Comparison of ENCODE assay signal across 3 cellular contexts in the genomic region with DNA sequence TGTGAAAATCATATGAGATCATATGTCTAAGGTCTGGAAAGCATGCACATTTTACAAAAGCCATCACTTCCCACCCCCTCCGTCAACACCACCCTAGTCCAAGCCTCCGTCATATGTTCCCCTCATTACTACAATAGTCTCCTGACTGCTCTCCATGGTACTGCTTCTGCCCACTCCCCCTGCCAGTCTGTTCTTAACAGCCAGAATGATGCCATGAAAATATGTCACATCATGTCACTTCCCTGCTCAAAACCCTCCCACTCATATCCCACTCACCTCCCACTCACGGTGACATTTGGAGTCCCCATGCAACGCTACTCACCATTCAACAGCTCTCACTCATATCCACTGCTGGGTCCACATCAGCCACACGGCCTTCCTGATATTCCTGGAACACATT.
TF ChIP-seq lines count a peak whose summit lies in the region.

No MANE protein-coding gene starts in this region.

TF ChIP-seq in A549, 52 proteins besides CTCF, POLR2A, EP300 and RAD21:
- no peak for TF ChIP-seq KDM1A (IDR thresholded peaks at IDR 0.05; ENCODE audit: low read depth)
- TF ChIP-seq, protein P1, sequence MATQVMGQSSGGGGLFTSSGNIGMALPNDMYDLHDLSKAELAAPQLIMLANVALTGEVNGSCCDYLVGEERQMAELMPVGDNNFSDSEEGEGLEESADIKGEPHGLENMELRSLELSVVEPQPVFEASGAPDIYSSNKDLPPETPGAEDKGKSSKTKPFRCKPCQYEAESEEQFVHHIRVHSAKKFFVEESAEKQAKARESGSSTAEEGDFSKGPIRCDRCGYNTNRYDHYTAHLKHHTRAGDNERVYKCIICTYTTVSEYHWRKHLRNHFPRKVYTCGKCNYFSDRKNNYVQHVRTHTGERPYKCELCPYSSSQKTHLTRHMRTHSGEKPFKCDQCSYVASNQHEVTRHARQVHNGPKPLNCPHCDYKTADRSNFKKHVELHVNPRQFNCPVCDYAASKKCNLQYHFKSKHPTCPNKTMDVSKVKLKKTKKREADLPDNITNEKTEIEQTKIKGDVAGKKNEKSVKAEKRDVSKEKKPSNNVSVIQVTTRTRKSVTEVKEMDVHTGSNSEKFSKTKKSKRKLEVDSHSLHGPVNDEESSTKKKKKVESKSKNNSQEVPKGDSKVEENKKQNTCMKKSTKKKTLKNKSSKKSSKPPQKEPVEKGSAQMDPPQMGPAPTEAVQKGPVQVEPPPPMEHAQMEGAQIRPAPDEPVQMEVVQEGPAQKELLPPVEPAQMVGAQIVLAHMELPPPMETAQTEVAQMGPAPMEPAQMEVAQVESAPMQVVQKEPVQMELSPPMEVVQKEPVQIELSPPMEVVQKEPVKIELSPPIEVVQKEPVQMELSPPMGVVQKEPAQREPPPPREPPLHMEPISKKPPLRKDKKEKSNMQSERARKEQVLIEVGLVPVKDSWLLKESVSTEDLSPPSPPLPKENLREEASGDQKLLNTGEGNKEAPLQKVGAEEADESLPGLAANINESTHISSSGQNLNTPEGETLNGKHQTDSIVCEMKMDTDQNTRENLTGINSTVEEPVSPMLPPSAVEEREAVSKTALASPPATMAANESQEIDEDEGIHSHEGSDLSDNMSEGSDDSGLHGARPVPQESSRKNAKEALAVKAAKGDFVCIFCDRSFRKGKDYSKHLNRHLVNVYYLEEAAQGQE (IDR thresholded peaks at IDR 0.05), result peak; percentile 61

TF ChIP-seq in HCT116, 20 proteins besides CTCF, POLR2A, EP300 and RAD21:
- TF ChIP-seq, protein P1 (IDR thresholded peaks at IDR 0.05; ENCODE audit: low read depth), result peak; percentile 21; the same call in 1 of the 2 replicates
- TF ChIP-seq ZNF274 (IDR thresholded peaks at IDR 0.05; ENCODE audit: low read depth, low read length), result no peak
TF ChIP-seq in HCT116: peak in this region for 1.

TF ChIP-seq in K562, 482 proteins besides CTCF, POLR2A, EP300 and RAD21:
- TF ChIP-seq EGR1 (conservative IDR thresholded peaks at IDR 0.05) (peak; percentile 54), EHMT2 (IDR thresholded peaks at IDR 0.05) (peak; percentile 57; the same call in 1 of the 2 replicates), MIER1 (IDR thresholded peaks at IDR 0.05; ENCODE audit: low read depth) (0 out of 2 replicates have a peak, but pooled peaks have one; percentile 30), HIVEP1 (CRISPR knock-in tag; IDR thresholded peaks at IDR 0.05) (no peak)
